ENCODE assay signal across 12 cellular contexts in the genomic region with DNA sequence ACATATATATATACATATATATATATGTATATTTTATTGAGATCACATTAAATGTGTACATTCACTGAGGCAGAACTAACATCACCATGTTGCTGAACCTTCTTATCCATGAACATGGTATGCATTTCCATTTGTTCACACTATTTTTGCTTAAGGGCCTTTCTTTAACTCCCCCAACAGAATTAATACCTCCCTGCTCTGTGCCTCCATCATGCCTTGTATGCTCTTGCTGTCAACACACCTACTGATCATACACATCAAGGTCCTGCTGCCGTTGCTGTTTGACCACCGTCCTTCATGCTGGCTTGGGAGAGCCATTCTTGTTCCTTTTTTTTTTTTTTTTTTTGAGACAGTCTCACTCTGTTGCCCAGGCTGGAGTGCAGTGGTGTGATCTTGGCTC. TPM values are rescaled to one million over a fixed set of nuclear protein-coding genes. Genes with fewer than 3 reads are reported as not detected.
"Had no signal": no experiment of that assay in that cellular context is flagged by ENCODE, and none has a peak within 500 bp of the region (broad histone marks: within the 10 kb centered on the region; RNA-seq: fewer than 3 reads in every experiment).

No MANE protein-coding gene starts in this region.

- H3K4me2 ChIP-seq: KMS-11 had no signal

- H3K9ac ChIP-seq: KMS-11 had no signal

- H3K4me3 ChIP-seq: K562 had no signal

- H3K27ac ChIP-seq: HL-60, KMS-11 had no signal

- DNase-seq: IMR-90, Karpas-422, KBM-7, KG1 had no signal

- FAIRE-seq: HepG2, HTR-8/SVneo, K562 had no signal

RNA-seq across cellular contexts. Expression of a gene that starts 43.5 kb away (rescaled TPM):
- polyA plus RNA-seq: IgD-negative memory B cell had no signal

RNA-seq across cellular contexts. Expression of a gene that starts 50.4 kb away (rescaled TPM):
- total RNA-seq: HT-29, HT1080, IMR-90, K562 had no signal
- polyA plus RNA-seq: IgD-negative memory B cell, IMR-90, K562 had no signal
